Comparison of ENCODE assay signal across 34 cellular contexts in the genomic region with DNA sequence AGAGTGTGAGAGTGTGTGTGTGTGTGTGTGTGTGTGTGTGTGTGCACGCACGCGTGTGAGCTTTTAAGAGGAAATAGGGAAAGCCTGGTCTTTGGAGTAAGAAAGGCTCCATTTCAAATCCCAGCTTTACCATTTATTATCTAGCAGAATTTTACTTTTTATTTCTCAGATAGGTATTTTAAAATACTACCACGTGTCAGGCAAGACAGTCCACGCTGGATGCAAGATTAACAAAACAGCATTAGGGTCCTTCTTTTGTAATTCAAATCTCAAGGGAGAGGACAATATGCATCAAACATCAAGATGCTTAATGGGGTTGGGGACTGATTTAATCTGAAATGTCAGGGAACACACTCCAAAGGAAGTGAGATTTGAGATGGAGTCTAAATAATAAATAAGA.
"Had no signal": no experiment of that assay in that cellular context is flagged by ENCODE, and none has a peak within 500 bp of the region (broad histone marks: within the 10 kb centered on the region; RNA-seq: fewer than 3 reads in every experiment).

No MANE protein-coding gene starts in this region.

- H3K27ac ChIP-seq: KMS-11 had no signal

- H3K36me3 ChIP-seq: MG63 had no signal

- H3K27me3 ChIP-seq: MG63 had no signal

- H3K9me3 ChIP-seq: MG63 had no signal

- H3K4me3 ChIP-seq: MG63 had no signal

- DNase-seq: Karpas-422, Kasumi-1, MG63, MM.1S, MV-4-11, NCI-H1048, NCI-H1092, NCI-H1092 treated with DMSO at 0.1 percent for 48 hours, NCI-H1105, NCI-H1105 treated with DMSO at 0.1 percent for 48 hours, NCI-H1417, NCI-H1417 treated with DMSO at 0.1 percent for 48 hours, NCI-H1436, NCI-H1436 treated with DMSO at 0.1 percent for 48 hours, NCI-H146, NCI-H1694, NCI-H1694 treated with DMSO at 0.1 percent for 48 hours, NCI-H187, NCI-H187 treated with DMSO at 0.1 percent for 48 hours, NCI-H1930, NCI-H2029, NCI-H2029 treated with DMSO at 0.1 percent for 48 hours, NCI-H2081, NCI-H2081 treated with DMSO at 0.1 percent for 48 hours, NCI-H2107, NCI-H2171, NCI-H2171 treated with DMSO at 0.1 percent for 48 hours, NCI-H2227 treated with DMSO at 0.1 percent for 48 hours, NCI-H226, NCI-H345, NCI-H446, NCI-H446 treated with DMSO at 0.1 percent for 48 hours, NCI-H510A had no signal

- H3K9ac ChIP-seq: KMS-11 had no signal

- H3K4me2 ChIP-seq: KMS-11 had no signal
